19 cellular contexts compared by ENCODE assay signal in genomic region chr10:49351669-49352068, GRCh38. TPM values are rescaled to one million over a fixed set of nuclear protein-coding genes. Genes with fewer than 3 reads are reported as not detected.
DNase-seq lines count a peak whose midpoint lies in the region; ATAC-seq and TF ChIP-seq lines count a peak whose summit lies in the region.
"Had no signal": no experiment of that assay in that cellular context is flagged by ENCODE, and none has a peak within 500 bp of the region (broad histone marks: within the 10 kb centered on the region; RNA-seq: fewer than 3 reads in every experiment).

No MANE protein-coding gene starts in this region.

- H3K4me3 ChIP-seq in esophagus muscularis mucosa (no peak overlapping the region), WERI-Rb-1 (ENCODE audit: low read depth, low read length) (no peak overlapping the region)
- H3K4me3 ChIP-seq: A549, HAP-1 had no signal

- no peak overlapping the region for H3K4me3 Mint-ChIP-seq in activated CD8-positive, alpha-beta memory T cell treated with anti-CD3 and anti-CD28 coated beads, Interleukin-2, amount 10 ng/mL, durations not matched to agents 7 days and 5 days
- H3K4me3 Mint-ChIP-seq: CD14-positive monocyte; CD8-positive, alpha-beta T cell; HFFc6 had no signal

- H3K27ac Mint-ChIP-seq in activated CD8-positive, alpha-beta memory T cell treated with anti-CD3 and anti-CD28 coated beads, Interleukin-2, amount 10 ng/mL, durations not matched to agents 7 days and 5 days: no peak overlapping the region
- H3K27ac Mint-ChIP-seq: CD8-positive, alpha-beta T cell; HFFc6 had no signal

- peaks cover 0 to 13% (median 0%) of the 10 kb centered on the region in 4 donors for H3K27me3 ChIP-seq in esophagus muscularis mucosa
- H3K27me3 ChIP-seq in WERI-Rb-1 (ENCODE audit: insufficient read depth, low read depth, severe bottlenecking): no peaks in the 10 kb centered on the region
- H3K27me3 ChIP-seq: BE2C had no signal

- H3K9me3 ChIP-seq in esophagus muscularis mucosa (peaks cover 0 to 25% (median 16%) of the 10 kb centered on the region in 4 donors), WERI-Rb-1 (ENCODE audit: severe bottlenecking) (no peaks in the 10 kb centered on the region)
- H3K9me3 ChIP-seq: BE2C, HAP-1 had no signal

- no peak for ATAC-seq in activated CD8-positive, alpha-beta memory T cell treated with anti-CD3 and anti-CD28 coated beads, Interleukin-2, amount 10 ng/mL, durations not matched to agents 7 days and 5 days
- ATAC-seq in Right ventricle myocardium inferior (no peak), GM21723 (IDR thresholded peaks at IDR 0.05; ENCODE audit: unreplicated experiment) (no peak)
- ATAC-seq: A549; CD8-positive, alpha-beta T cell had no signal

- DNase-seq in activated CD8-positive, alpha-beta memory T cell treated with anti-CD3 and anti-CD28 coated beads, Interleukin-2, amount 10 ng/mL, durations not matched to agents 7 days and 5 days: peak; percentile 16
- DNase-seq in activated CD8-positive, alpha-beta memory T cell treated with anti-CD3 and anti-CD28 coated beads for 24 hours: no peak
- peak; percentile 9 for DNase-seq in NCI-H345 treated with DMSO at 0.1 percent for 48 hours (lab: John Stamatoyannopoulos, UW; ENCODE audit: unreplicated experiment)
- peak; percentile 37 for DNase-seq in esophagus muscularis mucosa (ENCODE audit: extremely low spot score)
- no peak for DNase-seq in Right ventricle myocardium inferior (ENCODE audit: missing footprints)
- DNase-seq in WERI-Rb-1: no peak
- DNase-seq: BE2C, COR-L47, DMS153, DMS79 treated with DMSO at 0.1 percent for 48 hours, EL, GOT3, HFFc6 had no signal

- H3K27ac ChIP-seq in esophagus muscularis mucosa (replicated peaks in 1 of 4): no peak overlapping the region
- no peak overlapping the region for H3K27ac ChIP-seq in WERI-Rb-1
- H3K27ac ChIP-seq: A549 had no signal

- CTCF ChIA-PET in activated CD8-positive, alpha-beta memory T cell treated with anti-CD3 and anti-CD28 coated beads, Interleukin-2, amount 10 ng/mL, durations not matched to agents 7 days and 5 days (lab: Charles Lee): no interaction called here

- no peak for TF ChIP-seq CTCF in esophagus muscularis mucosa (IDR thresholded peaks at IDR 0.05)
- TF ChIP-seq CTCF in WERI-Rb-1 (IDR thresholded peaks at IDR 0.05; ENCODE audit: low read depth, low read length): no peak

- no peaks in the 10 kb centered on the region for H3K36me3 ChIP-seq in esophagus muscularis mucosa
- no peaks in the 10 kb centered on the region for H3K36me3 ChIP-seq in WERI-Rb-1
- H3K36me3 ChIP-seq: BE2C, HAP-1 had no signal

- intact Hi-C loops in esophagus muscularis mucosa (cut with DNase I): no loop called here
- intact Hi-C loops in Right ventricle myocardium inferior (cut with DNase I): no loop called here

- no peaks in the 10 kb centered on the region for H3K4me1 ChIP-seq in esophagus muscularis mucosa
- H3K4me1 ChIP-seq: A549, BE2C, HAP-1 had no signal

- no peaks in the 10 kb centered on the region for H3K9me3 Mint-ChIP-seq in activated CD8-positive, alpha-beta memory T cell treated with anti-CD3 and anti-CD28 coated beads, Interleukin-2, amount 10 ng/mL, durations not matched to agents 7 days and 5 days (ENCODE audit: low read depth)
- H3K9me3 Mint-ChIP-seq: HFFc6 had no signal

- no peaks in the 10 kb centered on the region for H3K36me3 Mint-ChIP-seq in activated CD8-positive, alpha-beta memory T cell treated with anti-CD3 and anti-CD28 coated beads, Interleukin-2, amount 10 ng/mL, durations not matched to agents 7 days and 5 days
- H3K36me3 Mint-ChIP-seq: CD8-positive, alpha-beta T cell had no signal

- TF ChIP-seq EP300 in esophagus muscularis mucosa (IDR thresholded peaks at IDR 0.05): no peak

- H3K4me1 Mint-ChIP-seq in activated CD8-positive, alpha-beta memory T cell treated with anti-CD3 and anti-CD28 coated beads, Interleukin-2, amount 10 ng/mL, durations not matched to agents 7 days and 5 days: peaks cover 2% of the 10 kb centered on the region

- peaks cover 7% of the 10 kb centered on the region for H3K27me3 Mint-ChIP-seq in activated CD8-positive, alpha-beta memory T cell treated with anti-CD3 and anti-CD28 coated beads, Interleukin-2, amount 10 ng/mL, durations not matched to agents 7 days and 5 days

- TF ChIP-seq POLR2A in esophagus muscularis mucosa (IDR thresholded peaks at IDR 0.05; ENCODE audit: low read depth): no peak

- WGBS in esophagus muscularis mucosa: 92% methylated on average over 4 of the region's 4 CpGs

RNA-seq across cellular contexts. Expression of gene DRGX, which starts 44.2 kb away (rescaled TPM):
- not detected for total RNA-seq in activated CD8-positive, alpha-beta memory T cell treated with anti-CD3 and anti-CD28 coated beads, Interleukin-2, amount 10 ng/mL, durations not matched to agents 7 days and 5 days
- total RNA-seq in esophagus muscularis mucosa (not detected), Right ventricle myocardium inferior (not detected)
- total RNA-seq: CD8-positive, alpha-beta T cell; HepG2 had no signal

RNA-seq across cellular contexts. Expression of gene C10orf71, which starts 52.7 kb away (rescaled TPM):
- total RNA-seq in activated CD8-positive, alpha-beta memory T cell treated with anti-CD3 and anti-CD28 coated beads, Interleukin-2, amount 10 ng/mL, durations not matched to agents 7 days and 5 days: not detected
- under 1 TPM in 2 of 4 donors, not detected in 2; 0.06 to 0.42 TPM for total RNA-seq in esophagus muscularis mucosa
- total RNA-seq in Right ventricle myocardium inferior: 108 TPM
- total RNA-seq: CD8-positive, alpha-beta T cell; HepG2; HFFc6 had no signal

Comparison
In these comparisons a context has a peak if more than half of its experiments do, and no peak if none do; other contexts are left out.
1. DNase-seq: peak in activated CD8-positive, alpha-beta memory T cell treated with anti-CD3 and anti-CD28 coated beads, Interleukin-2, amount 10 ng/mL, durations not matched to agents 7 days and 5 days (single experiment), NCI-H345 treated with DMSO at 0.1 percent for 48 hours (single experiment) and esophagus muscularis mucosa (single experiment); none in activated CD8-positive, alpha-beta memory T cell treated with anti-CD3 and anti-CD28 coated beads for 24 hours (single experiment), Right ventricle myocardium inferior (single experiment) and WERI-Rb-1 (single experiment).
2. RNA of gene C10orf71, which starts 52.7 kb away (total RNA-seq): 108 TPM in Right ventricle myocardium inferior (single experiment); 0.06 to 0.42 TPM in esophagus muscularis mucosa and not detected in activated CD8-positive, alpha-beta memory T cell treated with anti-CD3 and anti-CD28 coated beads, Interleukin-2, amount 10 ng/mL, durations not matched to agents 7 days and 5 days; every median in the first group is over 10 times any median in the second.